24 cellular contexts compared by ENCODE assay signal in genomic region chr16:79621027-79621426, GRCh38.
"Had no signal": no experiment of that assay in that cellular context is flagged by ENCODE, and none has a peak within 500 bp of the region (broad histone marks: within the 10 kb centered on the region; RNA-seq: fewer than 3 reads in every experiment).

No MANE protein-coding gene starts in this region.

- ATAC-seq: effector memory CD8-positive, alpha-beta T cell; esophagus mucosa; foreskin keratinocyte; gastrocnemius medialis; gastroesophageal sphincter; heart left ventricle; heart right ventricle had no signal

- H3K27me3 ChIP-seq: colonic mucosa, esophagus muscularis mucosa had no signal

- H3K4me3 Mint-ChIP-seq: dendritic cell treated with granulocyte-macrophage colony-stimulating factor and Interleukin-4, amounts not matched to agents 40 ng/mL and 50 ng/mL, for 4 days; effector memory CD8-positive, alpha-beta T cell; endodermal cell had no signal

- H3K4me1 ChIP-seq: colonic mucosa, esophagus muscularis mucosa, foreskin keratinocyte, gastrocnemius medialis, gastroesophageal sphincter, heart left ventricle, heart right ventricle had no signal

- H3K4me3 ChIP-seq: colonic mucosa, coronary artery, dorsolateral prefrontal cortex, esophagus muscularis mucosa, esophagus squamous epithelium, gastrocnemius medialis, gastroesophageal sphincter, heart left ventricle, heart right ventricle had no signal

- H3K9me3 ChIP-seq: colonic mucosa, esophagus muscularis mucosa, esophagus squamous epithelium, gastrocnemius medialis, gastroesophageal sphincter, heart right ventricle had no signal

- H3K9me3 Mint-ChIP-seq: dendritic cell treated with granulocyte-macrophage colony-stimulating factor and Interleukin-4, amounts not matched to agents 40 ng/mL and 50 ng/mL, for 4 days; effector memory CD8-positive, alpha-beta T cell; endodermal cell had no signal

- H3K4me1 Mint-ChIP-seq: endodermal cell had no signal

- H3K36me3 ChIP-seq: colonic mucosa, esophagus muscularis mucosa, esophagus squamous epithelium, gastrocnemius medialis, gastroesophageal sphincter, heart left ventricle, heart right ventricle had no signal

- DNase-seq: colonic mucosa; cortex of kidney; dermis blood vessel endothelial cell; dorsolateral prefrontal cortex; effector CD4-positive, alpha-beta T cell; effector CD8-positive, alpha-beta T cell; effector memory CD4-positive, alpha-beta T cell; effector memory CD8-positive, alpha-beta T cell; endodermal cell; erythroblast; esophagus squamous epithelium; foreskin fibroblast; foreskin keratinocyte; gastrocnemius medialis; glutamatergic neuron; head of caudate nucleus; heart left ventricle; heart right ventricle had no signal

- H3K27ac ChIP-seq: colonic mucosa, coronary artery, dorsolateral prefrontal cortex, epithelial cell of prostate, esophagus muscularis mucosa, esophagus squamous epithelium, foreskin keratinocyte, gastrocnemius medialis, gastroesophageal sphincter, heart left ventricle, heart right ventricle had no signal

- H3K27ac Mint-ChIP-seq: dendritic cell treated with granulocyte-macrophage colony-stimulating factor and Interleukin-4, amounts not matched to agents 40 ng/mL and 50 ng/mL, for 4 days; effector memory CD8-positive, alpha-beta T cell; endodermal cell had no signal
